In the genomic region with DNA sequence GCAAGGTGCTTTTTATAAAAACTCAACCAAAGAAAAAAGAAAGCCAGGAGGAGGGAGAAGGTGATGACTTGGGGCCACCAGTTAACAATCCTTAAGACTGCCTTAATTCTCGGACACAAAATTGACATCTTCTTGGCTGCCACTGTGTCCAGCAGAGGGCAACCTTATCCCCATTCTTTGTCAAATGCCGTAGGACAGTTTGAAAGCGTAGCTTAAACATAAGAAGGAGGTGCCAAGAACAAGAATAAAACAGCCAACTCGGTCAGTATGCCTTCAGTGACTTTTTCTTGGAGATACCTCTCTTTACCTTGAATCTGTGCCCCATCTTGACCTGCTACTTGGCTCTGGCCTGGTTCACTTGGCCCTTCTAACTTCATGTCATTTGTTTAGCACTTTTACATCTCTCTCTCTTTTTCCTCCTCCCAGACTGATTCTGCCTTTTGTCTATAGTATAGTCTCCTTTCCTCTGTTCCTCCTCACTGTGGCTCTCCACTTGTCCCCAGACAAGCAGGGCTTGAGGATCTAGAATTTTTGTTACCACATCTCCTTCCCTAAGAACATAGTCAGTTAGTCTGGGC, we compare ENCODE assay signal across 8 cellular contexts.
DNase-seq lines count a peak whose midpoint lies in the region; ATAC-seq and TF ChIP-seq lines count a peak whose summit lies in the region.

No MANE protein-coding gene starts in this region.

- no peak for TF ChIP-seq EP300 in stomach (IDR thresholded peaks at IDR 0.05)

- TF ChIP-seq POLR2A in stomach (IDR thresholded peaks at IDR 0.05) = no peak

- POLR2A ChIA-PET in BJ (lab: Charles Lee) = no interaction called here

- no peaks in the 10 kb centered on the region for H3K9me3 ChIP-seq in stomach

- intact Hi-C loops in stomach (cut with DNase I; ENCODE audit: low total_unique reads) = loop anchor here (10.0 kb wide), 1 partner anchor 453 kb away; a partner anchor contains a TSS

- CTCF ChIA-PET in BJ (lab: Yijun Ruan, JAX) = interaction anchor here (0.5 to 2.4 kb wide), 11 partner anchors 9 to 460 kb away, joined by 3 to 10 read pairs (median 4); no protein-coding TSS in a partner anchor

- peak; percentile 58 for ATAC-seq in GM19025 (IDR thresholded peaks at IDR 0.05; ENCODE audit: low read depth, unreplicated experiment)
- no peak for ATAC-seq in HG03520 (IDR thresholded peaks at IDR 0.05; ENCODE audit: unreplicated experiment)

- H3K4me1 ChIP-seq in stomach = peaks cover 0 to 16% (median 3%) of the 10 kb centered on the region in 4 donors

- H3K36me3 ChIP-seq in BJ (ENCODE audit: control insufficient read depth, insufficient read depth, low read length) (no peaks in the 10 kb centered on the region), stomach (no peaks in the 10 kb centered on the region)

- WGBS in stomach, 5 donors = 0 to 11% (median 6%) methylated on average over 4 of the region's 4 CpGs

- no peak overlapping the region for H3K4me3 ChIP-seq in BJ (ENCODE audit: low read depth, low read length)
- H3K4me3 ChIP-seq in stomach = no peak overlapping the region

- DNase-seq in BJ (ENCODE audit: low read depth) (no peak), NCI-H146 (lab: John Stamatoyannopoulos, UW) (peak; percentile 33), midbrain (lab: John Stamatoyannopoulos, UW) (peak; percentile 26), stomach (peak; percentile 53)
- peak; percentile 19 for DNase-seq in activated CD4-positive, alpha-beta T cell treated with anti-CD3 and anti-CD28 coated beads for 1 hour
- peak; percentile 13 for DNase-seq in effector CD8-positive, alpha-beta T cell (lab: John Stamatoyannopoulos, UW)

- peak; percentile 76 for TF ChIP-seq CTCF in BJ (IDR thresholded peaks at IDR 0.05; ENCODE audit: insufficient read depth, low read depth, low read length)
- TF ChIP-seq CTCF in stomach (IDR thresholded peaks at IDR 0.05) = peak in 5 of 7 experiments; percentile 37 to 54 (median 52)

- no peak overlapping the region for H3K27ac ChIP-seq in stomach

- peaks cover 2% of the 10 kb centered on the region; the same call in 1 of the 2 replicates for H3K27me3 ChIP-seq in BJ (ENCODE audit: control insufficient read depth, insufficient read depth, low read length)
- H3K27me3 ChIP-seq in stomach = peaks cover 0 to 41% (median 0%) of the 10 kb centered on the region in 3 donors
